ENCODE assay signal across 9 cellular contexts in the genomic region with DNA sequence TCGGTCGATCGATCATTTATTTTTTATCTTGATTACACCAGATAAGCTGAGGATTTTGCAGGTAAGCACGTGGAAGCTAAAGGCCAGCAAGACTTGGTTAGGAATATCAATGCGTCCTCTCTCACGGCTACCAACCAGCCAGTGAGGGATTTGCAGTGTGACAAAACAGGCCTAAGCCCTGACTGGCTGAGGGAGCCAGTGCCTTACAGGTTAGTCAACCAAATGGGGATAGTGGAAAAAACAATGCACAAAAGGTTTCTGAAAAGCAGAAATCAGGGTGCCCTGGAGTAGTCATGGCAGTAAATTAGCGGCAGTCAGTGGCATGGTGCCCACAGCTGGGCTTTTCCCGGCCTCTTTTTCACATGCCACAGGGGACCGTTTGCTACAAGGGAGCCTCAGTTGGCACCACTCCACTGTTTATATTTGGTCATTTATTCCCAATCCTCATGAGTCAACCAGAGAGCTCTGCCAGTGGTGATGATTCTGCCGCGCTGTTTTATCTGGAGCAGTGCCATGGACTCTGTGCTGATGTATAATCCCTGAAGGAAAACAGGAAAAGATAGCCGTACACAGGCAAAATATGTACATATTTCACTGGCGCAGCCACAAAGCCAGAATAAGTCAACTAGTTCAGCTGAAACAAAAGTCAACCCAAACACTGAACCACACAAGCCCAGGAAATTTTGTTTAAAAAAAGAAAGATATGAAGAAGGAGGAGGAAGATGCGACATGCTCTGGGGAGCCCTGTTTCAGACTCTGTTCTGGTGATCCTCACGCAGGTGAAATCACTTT.
DNase-seq lines count a peak whose midpoint lies in the region; ATAC-seq and TF ChIP-seq lines count a peak whose summit lies in the region.
"Had no signal": no experiment of that assay in that cellular context is flagged by ENCODE, and none has a peak within 500 bp of the region (broad histone marks: within the 10 kb centered on the region; RNA-seq: fewer than 3 reads in every experiment).

No MANE protein-coding gene starts in this region.

- in situ Hi-C loops in astrocyte of the cerebellum (cut with HindIII; ENCODE audit: low sequenced_read_pairs) = no loop called here

- no peak overlapping the region for H3K4me3 Mint-ChIP-seq in natural killer cell treated with Interleukin-12 subunit alpha and Interleukin-12 subunit beta and Interleukin-15 and Interleukin-18, amount 100 ng/mL, for 72 hours
- no peak overlapping the region for H3K4me3 Mint-ChIP-seq in natural killer cell
- H3K4me3 Mint-ChIP-seq: CD4-positive, CD25-positive, alpha-beta regulatory T cell had no signal

- H3K9me3 Mint-ChIP-seq in natural killer cell treated with Interleukin-12 subunit alpha and Interleukin-12 subunit beta and Interleukin-15 and Interleukin-18, amount 100 ng/mL, for 72 hours = no peaks in the 10 kb centered on the region
- H3K9me3 Mint-ChIP-seq in natural killer cell = no peaks in the 10 kb centered on the region

- TF ChIP-seq POLR2A in stomach (IDR thresholded peaks at IDR 0.05) = no peak

- H3K4me3 ChIP-seq in astrocyte of the cerebellum (ENCODE audit: low read depth, low read length) (no peak overlapping the region), stomach (no peak overlapping the region)

- H3K27me3 ChIP-seq in stomach = no peaks in the 10 kb centered on the region

- H3K27me3 Mint-ChIP-seq in natural killer cell treated with Interleukin-12 subunit alpha and Interleukin-12 subunit beta and Interleukin-15 and Interleukin-18, amount 100 ng/mL, for 72 hours = peaks cover 0 to 3% of the 10 kb centered on the region in 2 donors
- peaks cover 0 to 5% of the 10 kb centered on the region in 2 donors for H3K27me3 Mint-ChIP-seq in natural killer cell (ENCODE audit: low read depth in 2 of 2)

- H3K4me1 ChIP-seq in stomach = peaks cover 12 to 49% (median 30%) of the 10 kb centered on the region in 4 donors

- 44 to 50% (median 46%) methylated on average over 15 of the region's 15 CpGs for WGBS in stomach, 5 donors

- intact Hi-C loops in natural killer cell (cut with micrococcal nuclease) = no loop called here
- intact Hi-C loops in stomach (cut with DNase I; ENCODE audit: low total_unique reads) = no loop called here

- ATAC-seq in natural killer cell treated with Interleukin-12 subunit alpha and Interleukin-12 subunit beta and Interleukin-15 and Interleukin-18, amount 100 ng/mL, for 72 hours = no peak
- ATAC-seq in natural killer cell (no peak), GM21723 (IDR thresholded peaks at IDR 0.05; ENCODE audit: unreplicated experiment) (no peak)

- no peak for TF ChIP-seq CTCF in natural killer cell (IDR thresholded peaks at IDR 0.05)
- TF ChIP-seq CTCF in astrocyte of the cerebellum (IDR thresholded peaks at IDR 0.05; ENCODE audit: low read depth, low read length, missing control alignments) = no peak
- TF ChIP-seq CTCF in stomach (IDR thresholded peaks at IDR 0.05) = no peak

- DNase-seq in natural killer cell treated with Interleukin-12 subunit alpha and Interleukin-12 subunit beta and Interleukin-15 and Interleukin-18, amount 100 ng/mL, for 72 hours (ENCODE audit: low spot score) = peak; percentile 16
- DNase-seq in natural killer cell (no peak), astrocyte of the cerebellum (ENCODE audit: low read depth) (peak; percentile 96), iris pigment epithelial cell (ENCODE audit: low read depth) (peak; percentile 97), stomach (peak; percentile 89), NCI-H2227 treated with DMSO at 0.1 percent for 48 hours (lab: John Stamatoyannopoulos, UW) (no peak), NK-92 (lab: John Stamatoyannopoulos, UW; ENCODE audit: unreplicated experiment) (no peak)
- DNase-seq: CD4-positive, CD25-positive, alpha-beta regulatory T cell had no signal

- no peaks in the 10 kb centered on the region for H3K4me1 Mint-ChIP-seq in natural killer cell treated with Interleukin-12 subunit alpha and Interleukin-12 subunit beta and Interleukin-15 and Interleukin-18, amount 100 ng/mL, for 72 hours (ENCODE audit: low read depth in 2 of 2)
- no peaks in the 10 kb centered on the region for H3K4me1 Mint-ChIP-seq in natural killer cell

- no peaks in the 10 kb centered on the region for H3K36me3 ChIP-seq in stomach

- H3K27ac ChIP-seq in stomach = peak overlapping the region; percentile 52 to 81 (median 67)

- H3K36me3 Mint-ChIP-seq in natural killer cell treated with Interleukin-12 subunit alpha and Interleukin-12 subunit beta and Interleukin-15 and Interleukin-18, amount 100 ng/mL, for 72 hours = no peaks in the 10 kb centered on the region
- H3K36me3 Mint-ChIP-seq in natural killer cell = no peaks in the 10 kb centered on the region
- H3K36me3 Mint-ChIP-seq: CD4-positive, CD25-positive, alpha-beta regulatory T cell had no signal

- no peaks in the 10 kb centered on the region for H3K9me3 ChIP-seq in stomach

- H3K27ac Mint-ChIP-seq in natural killer cell treated with Interleukin-12 subunit alpha and Interleukin-12 subunit beta and Interleukin-15 and Interleukin-18, amount 100 ng/mL, for 72 hours = no peak overlapping the region
- no peak overlapping the region for H3K27ac Mint-ChIP-seq in natural killer cell
- H3K27ac Mint-ChIP-seq: CD4-positive, CD25-positive, alpha-beta regulatory T cell had no signal

- TF ChIP-seq EP300 in stomach (IDR thresholded peaks at IDR 0.05) = peak; percentile 6

Comparison
In these comparisons a context has a peak if more than half of its experiments do, and no peak if none do; other contexts are left out.
1. DNase-seq: peak in natural killer cell treated with Interleukin-12 subunit alpha and Interleukin-12 subunit beta and Interleukin-15 and Interleukin-18, amount 100 ng/mL, for 72 hours (single experiment), astrocyte of the cerebellum (single experiment), iris pigment epithelial cell (single experiment) and stomach (single experiment); none in natural killer cell (single experiment), NCI-H2227 treated with DMSO at 0.1 percent for 48 hours (single experiment) and NK-92 (single experiment).